Comparison of ENCODE assay signal across 8 cellular contexts in genomic region chr12:31238764-31239387, GRCh38.
DNase-seq lines count a peak whose midpoint lies in the region; ATAC-seq and TF ChIP-seq lines count a peak whose summit lies in the region.

No MANE protein-coding gene starts in this region.

- ATAC-seq in GM18511 (IDR thresholded peaks at IDR 0.05; ENCODE audit: unreplicated experiment): peak; percentile 92
- peak; percentile 79 for ATAC-seq in HG03025 (IDR thresholded peaks at IDR 0.05; ENCODE audit: low FRiP score, unreplicated experiment)
- peak; percentile 87 for ATAC-seq in left lung

- intact Hi-C loops in left lung (cut with DNase I): no loop called here

- TF ChIP-seq CTCF in WI38 (IDR thresholded peaks at IDR 0.05; ENCODE audit: low read depth, low read length) (peak; percentile 76), left lung (IDR thresholded peaks at IDR 0.05) (peak; percentile 55 to 59)

- DNase-seq in AG08395 (ENCODE audit: low spot score) (peak; percentile 81), NCI-H2171 (lab: John Stamatoyannopoulos, UW) (peak; percentile 28), left lung (no peak)
- DNase-seq in central memory CD4-positive, alpha-beta T cell: peak; percentile 44
- DNase-seq in stimulated activated CD4-positive, alpha-beta T cell treated with anti-CD3 and anti-CD28 coated beads, Interleukin-4, amount 100 ng/mL, for 48 hours (ENCODE audit: low read depth in 2 of 2): peak; percentile 50 to 56

- no peaks in the 10 kb centered on the region for H3K4me1 ChIP-seq in left lung

- H3K27ac ChIP-seq in left lung: no peak overlapping the region

- no peaks in the 10 kb centered on the region for H3K36me3 ChIP-seq in left lung

- H3K27me3 ChIP-seq in left lung: peaks cover 0 to 37% of the 10 kb centered on the region in 2 donors

- H3K4me3 ChIP-seq in WI38 (ENCODE audit: low read depth, low read length): no peak overlapping the region
- no peak overlapping the region for H3K4me3 ChIP-seq in left lung

- H3K9me3 ChIP-seq in left lung: no peaks in the 10 kb centered on the region

Comparison
In these comparisons a context has a peak if more than half of its experiments do, and no peak if none do; other contexts are left out.
1. DNase-seq: peak in AG08395 (single experiment), NCI-H2171 (single experiment), central memory CD4-positive, alpha-beta T cell (single experiment) and stimulated activated CD4-positive, alpha-beta T cell treated with anti-CD3 and anti-CD28 coated beads, Interleukin-4, amount 100 ng/mL, for 48 hours (2 of 2); none in left lung (0 of 2).
2. Peak in every context shown above with its lines, with median percentiles within 50 percentile points of each other: ATAC-seq.